Comparison of ENCODE assay signal across 33 cellular contexts in genomic region chr17:47262586-47262985, GRCh38. TPM values are rescaled to one million over a fixed set of nuclear protein-coding genes. Genes with fewer than 3 reads are reported as not detected.
"Had no signal": no experiment of that assay in that cellular context is flagged by ENCODE, and none has a peak within 500 bp of the region (broad histone marks: within the 10 kb centered on the region; RNA-seq: fewer than 3 reads in every experiment).

No MANE protein-coding gene starts in this region.

- H3K27ac ChIP-seq: epithelial cell of prostate, esophagus squamous epithelium, lower lobe of right lung, neutrophil, stomach, upper lobe of right lung, WERI-Rb-1 had no signal

- H3K9me3 ChIP-seq: esophagus squamous epithelium, heart right ventricle, lower lobe of right lung, mucosa of descending colon, neutrophil, stomach, tibial artery, upper lobe of right lung had no signal

- H3K4me2 ChIP-seq: smooth muscle cell had no signal

- H3K36me3 ChIP-seq: esophagus squamous epithelium, heart right ventricle, lower lobe of right lung, neutrophil, stomach, tibial artery, upper lobe of right lung, WERI-Rb-1 had no signal

- H3K4me3 ChIP-seq: esophagus squamous epithelium, heart right ventricle, lower lobe of right lung, mucosa of descending colon, smooth muscle cell, stomach, tibial artery, upper lobe of right lung had no signal

- H3K4me1 ChIP-seq: upper lobe of right lung had no signal

- H3K27me3 ChIP-seq: tibial artery, upper lobe of right lung had no signal

- DNase-seq: activated CD4-positive, alpha-beta memory T cell treated with anti-CD3 and anti-CD28 coated beads for 36 hours; activated CD4-positive, alpha-beta T cell treated with anti-CD3 and anti-CD28 coated beads for 48 hours; activated CD8-positive, alpha-beta memory T cell treated with anti-CD3 and anti-CD28 coated beads, Interleukin-2, amount 50 U/mL, for 4 hours; activated gamma-delta T cell; activated naive CD4-positive, alpha-beta T cell treated with anti-CD3 and anti-CD28 coated beads, Interleukin-2, amount 10 ng/mL, durations not matched to agents 7 days and 5 days; activated naive CD8-positive, alpha-beta T cell treated with anti-CD3 and anti-CD28 coated beads, Interleukin-2, amount 10 ng/mL, durations not matched to agents 7 days and 5 days; activated T-cell treated with anti-CD3 and anti-CD28 coated beads, Interleukin-2, amount 50 U/mL, for 1 hour; central memory CD4-positive, alpha-beta T cell; effector CD4-positive, alpha-beta T cell; esophagus squamous epithelium; foreskin melanocyte; heart right ventricle; kidney glomerular epithelial cell; lower lobe of right lung; mucosa of descending colon; retina; stimulated activated CD4-positive, alpha-beta T cell treated with anti-CD3 and anti-CD28 coated beads, Interleukin-1b, Interleukin-23, amount 100 ng/mL, for 48 hours; stimulated activated CD4-positive, alpha-beta T cell treated with anti-CD3 and anti-CD28 coated beads, Interleukin-4, amount 100 ng/mL, for 4 hours; stimulated activated CD8-positive, alpha-beta memory T cell treated with anti-CD3 and anti-CD28 coated beads, Interleukin-4, amount 100 ng/mL, for 48 hours; stomach; tibial artery; upper lobe of right lung; WERI-Rb-1 had no signal

- ATAC-seq: activated CD4-positive, CD25-positive, alpha-beta regulatory T cell treated with anti-CD3 and anti-CD28 coated beads, Interleukin-2, amount 50 U/mL, for 24 hours; left lobe of liver; lower lobe of right lung; mucosa of descending colon; sciatic nerve; stimulated activated memory B cell treated with anti-CD40 and anti-IgM and Interleukin-4, amounts not matched to agents 10 μg/mL and 1 μg/mL and 100 μg/mL, for 72 hours; upper lobe of right lung had no signal

RNA-seq across cellular contexts. Expression of gene ITGB3, which starts 9.0 kb away (rescaled TPM):
- total RNA-seq: activated CD4-positive, alpha-beta memory T cell treated with anti-CD3 and anti-CD28 coated beads for 36 hours; progenitor cell of endocrine pancreas had no signal

RNA-seq across cellular contexts. Expression of gene MYL4, which starts 53.4 kb away (rescaled TPM):
- total RNA-seq: activated CD4-positive, alpha-beta memory T cell treated with anti-CD3 and anti-CD28 coated beads for 36 hours; activated CD8-positive, alpha-beta memory T cell treated with anti-CD3 and anti-CD28 coated beads for 36 hours; activated naive CD8-positive, alpha-beta T cell treated with anti-CD3 and anti-CD28 coated beads, Interleukin-2, amount 10 ng/mL, durations not matched to agents 7 days and 5 days; esophagus squamous epithelium; left lobe of liver; osteocyte had no signal
